Comparison of ENCODE assay signal across 8 cellular contexts in genomic region chr3:184636774-184637316, GRCh38.
A peak's percentile ranks its signal among the peaks of the same experiment; 100 is the strongest.
DNase-seq lines count a peak whose midpoint lies in the region; ATAC-seq and TF ChIP-seq lines count a peak whose summit lies in the region.

No MANE protein-coding gene starts in this region.

- WGBS in suprapubic skin: 50% methylated on average over 1 of the region's 2 CpGs

- H3K36me3 ChIP-seq in CD8-positive, alpha-beta memory T cell (ENCODE audit: insufficient read depth, low read length): no peaks in the 10 kb centered on the region
- H3K36me3 ChIP-seq in BE2C: no peaks in the 10 kb centered on the region
- H3K36me3 ChIP-seq in suprapubic skin: no peaks in the 10 kb centered on the region

- H3K4me3 ChIP-seq in CD8-positive, alpha-beta memory T cell (ENCODE audit: low read length): no peak overlapping the region
- no peak overlapping the region for H3K4me3 ChIP-seq in dorsolateral prefrontal cortex
- no peak overlapping the region for H3K4me3 ChIP-seq in BE2C (ENCODE audit: low read depth, low read length)
- no peak overlapping the region for H3K4me3 ChIP-seq in suprapubic skin

- H3K27ac ChIP-seq in CD8-positive, alpha-beta memory T cell (ENCODE audit: low read depth, low read length): no peak overlapping the region
- H3K27ac ChIP-seq in dorsolateral prefrontal cortex (no peak overlapping the region), suprapubic skin (no peak overlapping the region)

- H3K27me3 Mint-ChIP-seq in CD8-positive, alpha-beta memory T cell: peaks cover 4 to 20% of the 10 kb centered on the region in 2 donors
- no peaks in the 10 kb centered on the region for H3K27me3 Mint-ChIP-seq in activated naive CD8-positive, alpha-beta T cell treated with anti-CD3 and anti-CD28 coated beads, Interleukin-2, amount 10 ng/mL, durations not matched to agents 7 days and 5 days
- H3K27me3 Mint-ChIP-seq in naive thymus-derived CD8-positive, alpha-beta T cell: peaks cover 0 to 6% (median 0%) of the 10 kb centered on the region in 5 donors

- TF ChIP-seq CTCF in dorsolateral prefrontal cortex (IDR thresholded peaks at IDR 0.05 in 54 of 56, conservative IDR thresholded peaks at IDR 0.05 in 2 of 56; ENCODE audit: low read depth in 1 of 56, partially characterized antibody in 56 of 56) (no peak), BE2C (IDR thresholded peaks at IDR 0.05; ENCODE audit: low read depth, low read length) (no peak), suprapubic skin (IDR thresholded peaks at IDR 0.05) (no peak)

- POLR2A ChIA-PET in CD8-positive, alpha-beta memory T cell (lab: Charles Lee): no interaction called here
- POLR2A ChIA-PET in activated naive CD8-positive, alpha-beta T cell treated with anti-CD3 and anti-CD28 coated beads, Interleukin-2, amount 10 ng/mL, durations not matched to agents 7 days and 5 days (lab: Charles Lee): no interaction called here
- POLR2A ChIA-PET in naive thymus-derived CD8-positive, alpha-beta T cell (lab: Charles Lee): no interaction called here

- peak overlapping the region in 5 of 7 donors; percentile 12 to 64 (median 17) for H3K4me3 Mint-ChIP-seq in CD8-positive, alpha-beta memory T cell
- H3K4me3 Mint-ChIP-seq in activated naive CD8-positive, alpha-beta T cell treated with anti-CD3 and anti-CD28 coated beads, Interleukin-2, amount 10 ng/mL, durations not matched to agents 7 days and 5 days: no peak overlapping the region
- peak overlapping the region in 3 of 10 donors; percentile 23 to 53 (median 25) for H3K4me3 Mint-ChIP-seq in naive thymus-derived CD8-positive, alpha-beta T cell

- no peaks in the 10 kb centered on the region for H3K9me3 Mint-ChIP-seq in CD8-positive, alpha-beta memory T cell
- H3K9me3 Mint-ChIP-seq in activated naive CD8-positive, alpha-beta T cell treated with anti-CD3 and anti-CD28 coated beads, Interleukin-2, amount 10 ng/mL, durations not matched to agents 7 days and 5 days: no peaks in the 10 kb centered on the region
- peaks cover 0 to 2% (median 0%) of the 10 kb centered on the region in 9 donors for H3K9me3 Mint-ChIP-seq in naive thymus-derived CD8-positive, alpha-beta T cell

- peaks cover 0 to 2% (median 0%) of the 10 kb centered on the region in 3 donors for H3K36me3 Mint-ChIP-seq in CD8-positive, alpha-beta memory T cell
- no peaks in the 10 kb centered on the region for H3K36me3 Mint-ChIP-seq in activated naive CD8-positive, alpha-beta T cell treated with anti-CD3 and anti-CD28 coated beads, Interleukin-2, amount 10 ng/mL, durations not matched to agents 7 days and 5 days
- no peaks in the 10 kb centered on the region for H3K36me3 Mint-ChIP-seq in naive thymus-derived CD8-positive, alpha-beta T cell

- no peak for TF ChIP-seq EP300 in suprapubic skin (IDR thresholded peaks at IDR 0.05)

- CTCF ChIA-PET in CD8-positive, alpha-beta memory T cell (lab: Charles Lee): interaction anchor here (0.5 to 3.7 kb wide), 2 partner anchors 76 to 1742 kb away, joined by 3 to 11 read pairs; partner anchors contain the start of gene EPHB3

- H3K27me3 ChIP-seq in CD8-positive, alpha-beta memory T cell (ENCODE audit: insufficient read depth, low read length, poor library complexity, severe bottlenecking): no peaks in the 10 kb centered on the region
- peaks cover 0 to 18% (median 0%) of the 10 kb centered on the region in 45 donors for H3K27me3 ChIP-seq in dorsolateral prefrontal cortex
- no peaks in the 10 kb centered on the region for H3K27me3 ChIP-seq in BE2C
- H3K27me3 ChIP-seq in suprapubic skin: no peaks in the 10 kb centered on the region

- TF ChIP-seq POLR2A in suprapubic skin (IDR thresholded peaks at IDR 0.05): no peak

- H3K27ac Mint-ChIP-seq in CD8-positive, alpha-beta memory T cell: peak overlapping the region in 2 of 8 donors; percentile 15 to 18
- H3K27ac Mint-ChIP-seq in activated naive CD8-positive, alpha-beta T cell treated with anti-CD3 and anti-CD28 coated beads, Interleukin-2, amount 10 ng/mL, durations not matched to agents 7 days and 5 days: peak overlapping the region; percentile 51
- peak overlapping the region in 1 of 10 donors; percentile 71 for H3K27ac Mint-ChIP-seq in naive thymus-derived CD8-positive, alpha-beta T cell

- H3K9me3 ChIP-seq in CD8-positive, alpha-beta memory T cell (ENCODE audit: low read length): no peaks in the 10 kb centered on the region
- no peaks in the 10 kb centered on the region for H3K9me3 ChIP-seq in BE2C
- H3K9me3 ChIP-seq in suprapubic skin: no peaks in the 10 kb centered on the region

- DNase-seq in CD8-positive, alpha-beta memory T cell: peak in 1 of 5 donors; percentile 7
- DNase-seq in NOMO-1 treated with DMSO at 0.1 percent for 48 hours (lab: John Stamatoyannopoulos, UW; ENCODE audit: unreplicated experiment): peak; percentile 82
- no peak for DNase-seq in activated naive CD8-positive, alpha-beta T cell treated with anti-CD3 and anti-CD28 coated beads, Interleukin-2, amount 10 ng/mL, durations not matched to agents 7 days and 5 days
- peak in 2 of 10 donors; percentile 29 to 41 for DNase-seq in naive thymus-derived CD8-positive, alpha-beta T cell
- no peak for DNase-seq in dorsolateral prefrontal cortex
- no peak for DNase-seq in BE2C
- no peak for DNase-seq in OCI-M2 (lab: John Stamatoyannopoulos, UW; ENCODE audit: unreplicated experiment)
- DNase-seq in suprapubic skin (ENCODE audit: low spot score in 2 of 2): no peak

- intact Hi-C loops in dorsolateral prefrontal cortex (cut with DNase I): no loop called here

- H3K4me1 ChIP-seq in CD8-positive, alpha-beta memory T cell (ENCODE audit: insufficient read depth, low read length): peaks cover 22% of the 10 kb centered on the region
- peaks cover 36% of the 10 kb centered on the region for H3K4me1 ChIP-seq in BE2C
- peaks cover 17% of the 10 kb centered on the region for H3K4me1 ChIP-seq in suprapubic skin

- ATAC-seq in activated naive CD8-positive, alpha-beta T cell treated with anti-CD3 and anti-CD28 coated beads, Interleukin-2, amount 10 ng/mL, durations not matched to agents 7 days and 5 days (ENCODE audit: low read depth): peak; percentile 48
- ATAC-seq in naive thymus-derived CD8-positive, alpha-beta T cell: peak; percentile 46 to 61

- peaks cover 4 to 5% (median 4%) of the 10 kb centered on the region in 3 donors for H3K4me1 Mint-ChIP-seq in CD8-positive, alpha-beta memory T cell
- peaks cover 1% of the 10 kb centered on the region for H3K4me1 Mint-ChIP-seq in activated naive CD8-positive, alpha-beta T cell treated with anti-CD3 and anti-CD28 coated beads, Interleukin-2, amount 10 ng/mL, durations not matched to agents 7 days and 5 days
- peaks cover 4 to 23% (median 13%) of the 10 kb centered on the region in 4 donors for H3K4me1 Mint-ChIP-seq in naive thymus-derived CD8-positive, alpha-beta T cell
